1 cellular context compared by ENCODE assay signal in genomic region chr2:30692829-30693265, GRCh38.
TF ChIP-seq lines count a peak whose summit lies in the region.

No MANE protein-coding gene starts in this region.

TF ChIP-seq in HepG2, 621 proteins besides CTCF, POLR2A, EP300 and RAD21:
- TF ChIP-seq ZNF318 (CRISPR knock-in tag; IDR thresholded peaks at IDR 0.05) (no peak), ZNF790 (CRISPR knock-in tag; IDR thresholded peaks at IDR 0.05; ENCODE audit: borderline replicate concordance) (no peak), PAXIP1 (CRISPR knock-in tag; conservative IDR thresholded peaks at IDR 0.05) (no peak), ZMYM4 (CRISPR knock-in tag; IDR thresholded peaks at IDR 0.05) (no peak), ZKSCAN1 (IDR thresholded peaks at IDR 0.05; ENCODE audit: low read length) (no peak), BRD4 (CRISPR knock-in tag; IDR thresholded peaks at IDR 0.05) (no peak), ZSCAN29 (CRISPR knock-in tag; conservative IDR thresholded peaks at IDR 0.05) (no peak)
TF ChIP-seq in HepG2: peak in this region for 0.
